8 cellular contexts compared by ENCODE assay signal in the genomic region with DNA sequence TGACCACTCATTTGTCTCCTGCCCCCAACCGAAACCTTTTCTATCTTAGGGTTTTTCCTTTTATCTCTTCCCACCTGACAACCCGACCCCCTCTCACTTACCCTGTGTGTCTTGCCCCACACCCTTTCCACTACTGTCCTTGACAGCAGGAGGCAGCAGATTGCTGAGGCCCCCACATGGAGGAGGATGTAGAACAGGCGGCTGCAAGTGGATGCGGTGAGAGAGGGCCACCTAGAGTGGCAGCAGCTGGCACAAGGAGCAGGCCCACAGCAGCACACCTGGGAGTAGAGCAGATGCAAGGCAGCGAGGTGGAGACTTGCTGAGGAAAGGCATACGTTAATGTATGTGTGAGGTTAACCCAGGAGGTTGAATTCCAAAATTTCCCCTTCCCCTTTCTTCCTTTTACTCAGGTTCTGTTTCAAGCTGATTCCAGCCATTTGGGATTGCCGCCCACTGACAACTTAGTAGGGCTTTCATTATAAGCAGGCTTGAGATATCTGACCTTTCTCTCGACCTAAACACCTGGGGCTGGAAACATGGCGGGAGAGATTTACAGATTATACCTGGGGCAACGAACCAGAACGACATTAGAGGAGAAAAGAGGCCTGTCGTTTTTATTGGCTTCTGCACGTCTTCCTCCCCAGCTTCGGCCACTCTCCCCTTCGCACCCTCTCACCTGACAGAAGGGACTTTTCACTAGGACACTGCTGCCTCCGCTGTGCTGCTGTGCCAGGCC. TPM values are rescaled to one million over a fixed set of nuclear protein-coding genes. Genes with fewer than 3 reads are reported as not detected.
DNase-seq lines count a peak whose midpoint lies in the region; ATAC-seq lines count a peak whose summit lies in the region.

No MANE protein-coding gene starts in this region.

- H3K9me3 ChIP-seq in BLaER1 treated with 17β-estradiol and CSF1 and Interleukin-3, amounts not matched to agents 10 nM and 100 nM (replicated peaks in 1 of 11), result peaks cover 0 to 6% (median 0%) of the 10 kb centered on the region in 11 experiments; a peak in 1 of 22 replicates
- no peaks in the 10 kb centered on the region for H3K9me3 ChIP-seq in mucosa of stomach (ENCODE audit: control insufficient read depth, low read length)
- H3K9me3 ChIP-seq in SJCRH30 (replicated peaks), result no peaks in the 10 kb centered on the region

- H3K36me3 Mint-ChIP-seq in activated naive CD4-positive, alpha-beta T cell treated with anti-CD3 and anti-CD28 coated beads, Interleukin-2, amount 50 U/mL, for 72 hours, result peaks cover 44 to 54% of the 10 kb centered on the region in 2 donors

- peaks cover 23 to 68% (median 45%) of the 10 kb centered on the region in 10 experiments for H3K4me1 ChIP-seq in BLaER1 treated with 17β-estradiol and CSF1 and Interleukin-3, amounts not matched to agents 10 nM and 100 nM
- peaks cover 53% of the 10 kb centered on the region for H3K4me1 ChIP-seq in mucosa of stomach (ENCODE audit: control insufficient read depth, insufficient read depth, low read length)
- peaks cover 13% of the 10 kb centered on the region; the same call in 1 of the 2 replicates for H3K4me1 ChIP-seq in SJCRH30

- peaks cover 3 to 45% (median 29%) of the 10 kb centered on the region in 11 experiments; a peak in 20 of 22 replicates for H4K20me1 ChIP-seq in BLaER1 treated with 17β-estradiol and CSF1 and Interleukin-3, amounts not matched to agents 10 nM and 100 nM

- H3K27me3 ChIP-seq in BLaER1 treated with 17β-estradiol and CSF1 and Interleukin-3, amounts not matched to agents 10 nM and 100 nM, result no peaks in the 10 kb centered on the region
- H3K27me3 ChIP-seq in mucosa of stomach (ENCODE audit: control insufficient read depth, insufficient read depth, low read length), result no peaks in the 10 kb centered on the region
- no peaks in the 10 kb centered on the region for H3K27me3 ChIP-seq in SJCRH30

- H3K27ac Mint-ChIP-seq in activated naive CD4-positive, alpha-beta T cell treated with anti-CD3 and anti-CD28 coated beads, Interleukin-2, amount 50 U/mL, for 72 hours, result peak overlapping the region; percentile 88 to 91

- DNase-seq in HT-29 (ENCODE audit: low spot score), result peak; percentile 24
- DNase-seq in activated naive CD4-positive, alpha-beta T cell treated with anti-CD3 and anti-CD28 coated beads, Interleukin-2, amount 50 U/mL, for 72 hours (ENCODE audit: low spot score in 2 of 2), result no peak
- no peak for DNase-seq in islet precursor cell
- DNase-seq in SJCRH30, result no peak

- H3K4me3 ChIP-seq in BLaER1 treated with 17β-estradiol and CSF1 and Interleukin-3, amounts not matched to agents 10 nM and 100 nM, result 0 out of 20 replicates have a peak overlapping the region, but pooled peaks of 1 of the 10 experiments have one; percentile 81
- H3K4me3 ChIP-seq in mucosa of stomach (ENCODE audit: low read length) (peak overlapping the region; percentile 95), SJCRH30 (no peak overlapping the region)

- peak in 1 of 2 donors; percentile 4 for ATAC-seq in activated naive CD4-positive, alpha-beta T cell treated with anti-CD3 and anti-CD28 coated beads, Interleukin-2, amount 50 U/mL, for 72 hours
- no peak for ATAC-seq in HG02870 (IDR thresholded peaks at IDR 0.05; ENCODE audit: unreplicated experiment)
- no peak for ATAC-seq in HG02885 (IDR thresholded peaks at IDR 0.05; ENCODE audit: poor library complexity, unreplicated experiment)

- H3K9me3 Mint-ChIP-seq in activated naive CD4-positive, alpha-beta T cell treated with anti-CD3 and anti-CD28 coated beads, Interleukin-2, amount 50 U/mL, for 72 hours, result no peaks in the 10 kb centered on the region

- H3K4me2 ChIP-seq in BLaER1 treated with 17β-estradiol and CSF1 and Interleukin-3, amounts not matched to agents 10 nM and 100 nM, result peak overlapping the region; percentile 46 to 95 (median 88); a peak in 19 of 22 replicates

- H3K36me3 ChIP-seq in BLaER1 treated with 17β-estradiol and CSF1 and Interleukin-3, amounts not matched to agents 10 nM and 100 nM, result peaks cover 74 to 92% (median 85%) of the 10 kb centered on the region in 11 experiments
- H3K36me3 ChIP-seq in mucosa of stomach (ENCODE audit: control insufficient read depth, insufficient read depth, low read length), result peaks cover 15% of the 10 kb centered on the region
- H3K36me3 ChIP-seq in SJCRH30, result peaks cover 43% of the 10 kb centered on the region

- peak overlapping the region; percentile 40 to 88 (median 83); a peak in 20 of 22 replicates for H3K27ac ChIP-seq in BLaER1 treated with 17β-estradiol and CSF1 and Interleukin-3, amounts not matched to agents 10 nM and 100 nM
- H3K27ac ChIP-seq in SJCRH30, result no peak overlapping the region

- H3K9ac ChIP-seq in BLaER1 treated with 17β-estradiol and CSF1 and Interleukin-3, amounts not matched to agents 10 nM and 100 nM, result peak overlapping the region in 3 of 11 experiments; percentile 91 to 92 (median 92); a peak in 2 of 22 replicates
- H3K9ac ChIP-seq in mucosa of stomach (ENCODE audit: low read length), result peak overlapping the region; percentile 91

RNA-seq across cellular contexts. Expression of a gene that starts 0.6 kb away (rescaled TPM):
- not detected in 2 replicates for total RNA-seq in HT-29 (2014; rRNA removed; shearing (Covaris generic))
- under 1 TPM; 0.31 to 0.61 TPM for total RNA-seq in activated naive CD4-positive, alpha-beta T cell treated with anti-CD3 and anti-CD28 coated beads, Interleukin-2, amount 50 U/mL, for 72 hours
- not detected in 2 replicates for total RNA-seq in SJCRH30 (2014; rRNA removed; shearing (Covaris generic))

RNA-seq across cellular contexts. Expression of a gene that starts 1.0 kb away (rescaled TPM):
- 16.9 and 18.8 TPM in 2 replicates for total RNA-seq in HT-29 (2014; rRNA removed; shearing (Covaris generic))
- total RNA-seq in activated naive CD4-positive, alpha-beta T cell treated with anti-CD3 and anti-CD28 coated beads, Interleukin-2, amount 50 U/mL, for 72 hours, result 10 to 100 TPM; 11.6 to 35.2 TPM
- 9.4 and 10.5 TPM in 2 replicates for total RNA-seq in SJCRH30 (2014; rRNA removed; shearing (Covaris generic))

RNA-seq across cellular contexts. Expression of a gene that starts 7.3 kb away (rescaled TPM):
- 758 and 789 TPM in 2 replicates for total RNA-seq in HT-29 (2014; rRNA removed; shearing (Covaris generic))
- total RNA-seq in activated naive CD4-positive, alpha-beta T cell treated with anti-CD3 and anti-CD28 coated beads, Interleukin-2, amount 50 U/mL, for 72 hours, result 100 to 1,000 TPM; 714 to 722 TPM
- 471 and 504 TPM in 2 replicates for total RNA-seq in SJCRH30 (2014; rRNA removed; shearing (Covaris generic))

RNA-seq across cellular contexts. Expression of a gene that starts 22.6 kb away (rescaled TPM):
- total RNA-seq in HT-29 (2014; rRNA removed; shearing (Covaris generic)), result 94.9 and 101 TPM in 2 replicates
- total RNA-seq in activated naive CD4-positive, alpha-beta T cell treated with anti-CD3 and anti-CD28 coated beads, Interleukin-2, amount 50 U/mL, for 72 hours, result 1 to 10 TPM; 4.5 to 9.3 TPM
- total RNA-seq in SJCRH30 (2014; rRNA removed; shearing (Covaris generic)), result not detected in 2 replicates

RNA-seq across cellular contexts. Expression of a gene that starts 25.1 kb away (rescaled TPM):
- total RNA-seq in HT-29 (2014; rRNA removed; shearing (Covaris generic)), result 10.9 TPM in 2 replicates
- total RNA-seq in activated naive CD4-positive, alpha-beta T cell treated with anti-CD3 and anti-CD28 coated beads, Interleukin-2, amount 50 U/mL, for 72 hours, result 10 to 100 TPM; 48.5 to 50.2 TPM
- total RNA-seq in SJCRH30 (2014; rRNA removed; shearing (Covaris generic)), result 44.2 and 48.4 TPM in 2 replicates
